In the genomic region with DNA sequence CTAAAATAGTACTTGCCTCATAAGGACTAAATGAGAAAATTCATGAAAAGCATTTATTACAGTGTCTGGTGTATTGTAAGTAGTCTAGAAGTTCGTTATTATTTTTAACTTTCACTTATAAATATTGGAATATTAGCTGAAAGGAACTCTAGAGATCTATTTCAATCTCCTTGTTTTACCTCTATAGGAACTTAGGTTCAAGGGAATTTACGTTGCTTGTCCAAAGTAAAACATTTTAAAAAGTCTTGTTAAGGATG, we compare ENCODE assay signal across 21 cellular contexts. TPM values are rescaled to one million over a fixed set of nuclear protein-coding genes. Genes with fewer than 3 reads are reported as not detected.
DNase-seq lines count a peak whose midpoint lies in the region; ATAC-seq and TF ChIP-seq lines count a peak whose summit lies in the region.
"Had no signal": no experiment of that assay in that cellular context is flagged by ENCODE, and none has a peak within 500 bp of the region (broad histone marks: within the 10 kb centered on the region; RNA-seq: fewer than 3 reads in every experiment).

No MANE protein-coding gene starts in this region.

- intact Hi-C loops in left ventricle myocardium inferior (cut with micrococcal nuclease) (no loop called here), Right ventricle myocardium superior (cut with DNase I) (no loop called here)
- intact Hi-C loops in activated T-helper 2 cell treated with anti-CD3 and anti-CD28 coated beads, Interferon-gamma antibody, Interleukin-2, Interleukin-4, amounts not matched to agents 10 μg/mL and 5 μg/mL and 100 μg/mL, durations not matched to agents 14 hours and 24 hours and 36 hours (cut with micrococcal nuclease), result no loop called here

- ATAC-seq in Right ventricle myocardium superior (ENCODE audit: poor library complexity), result no peak
- no peak for ATAC-seq in upper lobe of left lung (ENCODE audit: low FRiP score in 2 of 2)
- ATAC-seq: PC-3 had no signal

- TF ChIP-seq POLR2A in upper lobe of left lung (IDR thresholded peaks at IDR 0.05), result no peak

- H3K4me3 ChIP-seq in left ventricle myocardium inferior (no peak overlapping the region), WERI-Rb-1 (ENCODE audit: low read depth, low read length) (no peak overlapping the region), parathyroid adenoma (ENCODE audit: low read depth, low read length) (peak overlapping the region; percentile 20), upper lobe of left lung (no peak overlapping the region), H7 (ENCODE audit: insufficient read depth, low read depth, low read length) (no peak overlapping the region)
- H3K4me3 ChIP-seq: SJCRH30 had no signal

- H3K27me3 ChIP-seq in left ventricle myocardium inferior (ENCODE audit: low read depth) (no peaks in the 10 kb centered on the region), WERI-Rb-1 (ENCODE audit: insufficient read depth, low read depth, severe bottlenecking) (no peaks in the 10 kb centered on the region), parathyroid adenoma (ENCODE audit: control insufficient read depth, insufficient read depth, low read length) (no peaks in the 10 kb centered on the region), upper lobe of left lung (no peaks in the 10 kb centered on the region), H7 (ENCODE audit: control insufficient read depth, insufficient read depth, low read length) (no peaks in the 10 kb centered on the region)

- H3K36me3 ChIP-seq in left ventricle myocardium inferior, result peaks cover 19% of the 10 kb centered on the region
- H3K36me3 ChIP-seq in WERI-Rb-1, result peaks cover 85% of the 10 kb centered on the region
- no peaks in the 10 kb centered on the region for H3K36me3 ChIP-seq in parathyroid adenoma (ENCODE audit: control insufficient read depth, insufficient read depth, low read length)
- peaks cover 0 to 2% (median 0%) of the 10 kb centered on the region in 4 donors for H3K36me3 ChIP-seq in upper lobe of left lung
- H3K36me3 ChIP-seq in H7 (replicated peaks; ENCODE audit: control insufficient read depth, insufficient read depth, low read length), result 0 out of 2 replicates have a peak, but pooled peaks cover 3% of the 10 kb centered on the region
- H3K36me3 ChIP-seq: SJCRH30 had no signal

- no peaks in the 10 kb centered on the region for H3K36me3 Mint-ChIP-seq in activated T-helper 2 cell treated with anti-CD3 and anti-CD28 coated beads, Interferon-gamma antibody, Interleukin-2, Interleukin-4, amounts not matched to agents 10 μg/mL and 5 μg/mL and 100 μg/mL, durations not matched to agents 14 hours and 24 hours and 36 hours (ENCODE audit: low read depth)
- H3K36me3 Mint-ChIP-seq: CD4-positive, alpha-beta memory T cell had no signal

- H3K4me2 ChIP-seq in parathyroid adenoma (ENCODE audit: low read length), result peak overlapping the region; percentile 43

- H3K9ac ChIP-seq in parathyroid adenoma, result no peak overlapping the region

- WGBS in upper lobe of left lung, 2 donors, result 56 to 58% methylated on average over 2 of the region's 2 CpGs

- H3K4me1 ChIP-seq in left ventricle myocardium inferior, result peaks cover 59% of the 10 kb centered on the region
- peaks cover 9% of the 10 kb centered on the region for H3K4me1 ChIP-seq in parathyroid adenoma
- peaks cover 6 to 15% (median 9%) of the 10 kb centered on the region in 4 donors for H3K4me1 ChIP-seq in upper lobe of left lung
- H3K4me1 ChIP-seq: SJCRH30 had no signal

- DNase-seq in left ventricle myocardium inferior (no peak), Right ventricle myocardium superior (no peak), WERI-Rb-1 (no peak), upper lobe of left lung (no peak), H7 (no peak)
- DNase-seq in activated T-helper 2 cell treated with anti-CD3 and anti-CD28 coated beads, Interferon-gamma antibody, Interleukin-2, Interleukin-4, amounts not matched to agents 10 μg/mL and 5 μg/mL and 100 μg/mL, durations not matched to agents 14 hours and 24 hours and 36 hours (ENCODE audit: low spot score), result no peak
- DNase-seq: C1 segment of cervical spinal cord; CD4-positive, alpha-beta memory T cell; COR-L47; DMS53; NCI-H1092 treated with DMSO at 0.1 percent for 48 hours; NCI-H1436; NCI-H187; NCI-H2081 treated with DMSO at 0.1 percent for 48 hours; NCI-H2171; NCI-H226; NCI-H510A; NCI-H69; PC-3; SJCRH30 had no signal

- H3K79me2 ChIP-seq in parathyroid adenoma, result no peaks in the 10 kb centered on the region

- H3K27ac Mint-ChIP-seq in activated T-helper 2 cell treated with anti-CD3 and anti-CD28 coated beads, Interferon-gamma antibody, Interleukin-2, Interleukin-4, amounts not matched to agents 10 μg/mL and 5 μg/mL and 100 μg/mL, durations not matched to agents 14 hours and 24 hours and 36 hours, result no peak overlapping the region
- H3K27ac Mint-ChIP-seq: CD4-positive, alpha-beta memory T cell had no signal

- H2AFZ ChIP-seq in parathyroid adenoma, result no peak overlapping the region

- H3K27ac ChIP-seq in left ventricle myocardium inferior (replicated peaks) (peak overlapping the region; percentile 78), WERI-Rb-1 (peak overlapping the region; percentile 45), parathyroid adenoma (no peak overlapping the region), upper lobe of left lung (peak overlapping the region in 1 of 4 donors; percentile 39)
- H3K27ac ChIP-seq: SJCRH30 had no signal

- H3K9me3 Mint-ChIP-seq in activated T-helper 2 cell treated with anti-CD3 and anti-CD28 coated beads, Interferon-gamma antibody, Interleukin-2, Interleukin-4, amounts not matched to agents 10 μg/mL and 5 μg/mL and 100 μg/mL, durations not matched to agents 14 hours and 24 hours and 36 hours, result no peaks in the 10 kb centered on the region
- H3K9me3 Mint-ChIP-seq: CD4-positive, alpha-beta memory T cell had no signal

- no peak overlapping the region for H3K4me3 Mint-ChIP-seq in activated T-helper 2 cell treated with anti-CD3 and anti-CD28 coated beads, Interferon-gamma antibody, Interleukin-2, Interleukin-4, amounts not matched to agents 10 μg/mL and 5 μg/mL and 100 μg/mL, durations not matched to agents 14 hours and 24 hours and 36 hours (ENCODE audit: low read depth)
- H3K4me3 Mint-ChIP-seq: CD4-positive, alpha-beta memory T cell had no signal

- peaks cover 16% of the 10 kb centered on the region for H3K27me3 Mint-ChIP-seq in activated T-helper 2 cell treated with anti-CD3 and anti-CD28 coated beads, Interferon-gamma antibody, Interleukin-2, Interleukin-4, amounts not matched to agents 10 μg/mL and 5 μg/mL and 100 μg/mL, durations not matched to agents 14 hours and 24 hours and 36 hours (ENCODE audit: low read depth)

- TF ChIP-seq CTCF in left ventricle myocardium inferior (IDR thresholded peaks at IDR 0.05; ENCODE audit: borderline replicate concordance), result no peak
- TF ChIP-seq CTCF in WERI-Rb-1 (IDR thresholded peaks at IDR 0.05; ENCODE audit: low read depth, low read length), result no peak
- TF ChIP-seq CTCF in parathyroid adenoma (IDR thresholded peaks at IDR 0.05), result no peak
- no peak for TF ChIP-seq CTCF in upper lobe of left lung (IDR thresholded peaks at IDR 0.05)

- H3K9me3 ChIP-seq in left ventricle myocardium inferior (replicated peaks), result no peaks in the 10 kb centered on the region
- no peaks in the 10 kb centered on the region for H3K9me3 ChIP-seq in WERI-Rb-1 (ENCODE audit: severe bottlenecking)
- no peaks in the 10 kb centered on the region for H3K9me3 ChIP-seq in parathyroid adenoma (ENCODE audit: control insufficient read depth, low read length)
- no peaks in the 10 kb centered on the region for H3K9me3 ChIP-seq in upper lobe of left lung
- H3K9me3 ChIP-seq: SJCRH30 had no signal

- TF ChIP-seq EP300 in upper lobe of left lung (IDR thresholded peaks at IDR 0.05), result no peak

- peaks cover 15% of the 10 kb centered on the region for H3K4me1 Mint-ChIP-seq in activated T-helper 2 cell treated with anti-CD3 and anti-CD28 coated beads, Interferon-gamma antibody, Interleukin-2, Interleukin-4, amounts not matched to agents 10 μg/mL and 5 μg/mL and 100 μg/mL, durations not matched to agents 14 hours and 24 hours and 36 hours (ENCODE audit: low read depth)
- H3K4me1 Mint-ChIP-seq: CD4-positive, alpha-beta memory T cell had no signal

RNA-seq across cellular contexts. Expression of gene GARNL3, which starts 55.5 kb away (rescaled TPM):
- total RNA-seq in left ventricle myocardium inferior (22.9 TPM), Right ventricle myocardium superior (12.6 TPM), upper lobe of left lung (10 to 100 TPM in 2 of 6 donors, 1 to 10 TPM in 4; 3.1 to 37.7 (median 7.0) TPM)
- 1.9 and 2.9 TPM in 2 replicates for total RNA-seq in activated T-helper 2 cell treated with anti-CD3 and anti-CD28 coated beads, Interferon-gamma antibody, Interleukin-2, Interleukin-4, amounts not matched to agents 10 μg/mL and 5 μg/mL and 100 μg/mL, durations not matched to agents 14 hours and 24 hours and 36 hours
- 2.9 and 6.7 TPM in 2 replicates for total RNA-seq in H7 (2014; rRNA removed; shearing (Covaris generic))
